Comparison of ENCODE assay signal across 15 cellular contexts in genomic region chr10:17059197-17059688, GRCh38.
A peak's percentile ranks its signal among the peaks of the same experiment; 100 is the strongest.
DNase-seq lines count a peak whose midpoint lies in the region; ATAC-seq and TF ChIP-seq lines count a peak whose summit lies in the region.
"Had no signal": no experiment of that assay in that cellular context is flagged by ENCODE, and none has a peak within 500 bp of the region (broad histone marks: within the 10 kb centered on the region; RNA-seq: fewer than 3 reads in every experiment).

No MANE protein-coding gene starts in this region.

- no peaks in the 10 kb centered on the region for H3K27me3 ChIP-seq in Panc1 (ENCODE audit: control insufficient read depth, insufficient read depth, low read length)
- no peaks in the 10 kb centered on the region for H3K27me3 ChIP-seq in osteoblast (ENCODE audit: insufficient read depth, low read length)
- H3K27me3 ChIP-seq in neuronal stem cell (ENCODE audit: control insufficient read depth in 3 of 3, insufficient read depth in 3 of 3, low read depth in 1 of 3, low read length in 3 of 3): no peaks in the 10 kb centered on the region
- H3K27me3 ChIP-seq: cardiac muscle cell, foreskin keratinocyte, ovary had no signal

- H3K27ac Mint-ChIP-seq in immature natural killer cell (no peak overlapping the region), progenitor cell of endocrine pancreas (no peak overlapping the region)
- H3K27ac Mint-ChIP-seq: stimulated activated naive CD8-positive, alpha-beta T cell treated with anti-CD3 and anti-CD28 coated beads, Interleukin-15, Interleukin-2, amounts not matched to agents 100 ng/mL and 50 ng/mL, for 24 hours had no signal

- POLR2A ChIA-PET in Panc1 (lab: Charles Lee): no interaction called here

- H3K4ac ChIP-seq in neuronal stem cell (ENCODE audit: low read length): no peak overlapping the region

- CTCF ChIA-PET in Panc1 (lab: Charles Lee): no interaction called here

- H3K36me3 Mint-ChIP-seq in immature natural killer cell (peaks cover 5 to 13% (median 10%) of the 10 kb centered on the region in 3 donors), progenitor cell of endocrine pancreas (ENCODE audit: insufficient read depth) (no peaks in the 10 kb centered on the region)

- H3K9me3 ChIP-seq in Panc1 (ENCODE audit: control insufficient read depth, insufficient read depth, low read depth, low read length) (peaks cover 18% of the 10 kb centered on the region; the same call in 1 of the 2 replicates), osteoblast (ENCODE audit: low read depth, low read length) (no peaks in the 10 kb centered on the region), neuronal stem cell (replicated peaks in 1 of 2; ENCODE audit: control insufficient read depth in 2 of 2, insufficient read depth in 1 of 2, low read depth in 1 of 2, low read length in 2 of 2) (no peaks in the 10 kb centered on the region)
- H3K9me3 ChIP-seq: ovary had no signal

- no peak overlapping the region for H2AK5ac ChIP-seq in neuronal stem cell (ENCODE audit: low read depth, low read length)

- H2BK12ac ChIP-seq in neuronal stem cell (ENCODE audit: low read length): no peak overlapping the region

- peak; percentile 63 for ATAC-seq in Panc1
- ATAC-seq: foreskin keratinocyte had no signal

- DNase-seq in EH (ENCODE audit: low read depth) (peak; percentile 94), Panc1 (ENCODE audit: low read depth, low spot score) (no peak), dedifferentiated amniotic fluid mesenchymal stem cell (ENCODE audit: extremely low spot score) (peak; percentile 88), osteoblast (ENCODE audit: insufficient read length, low spot score, missing footprints) (peak; percentile 32), immature natural killer cell (no peak), neuronal stem cell (ENCODE audit: low spot score) (no peak), foreskin melanocyte (no peak), progenitor cell of endocrine pancreas (ENCODE audit: low spot score, unreplicated experiment) (no peak)
- DNase-seq: DMS153; ovary; RPMI8226; stimulated activated CD4-positive, alpha-beta T cell treated with anti-CD3 and anti-CD28 coated beads, Interleukin-4, amount 100 ng/mL, for 1 hour had no signal

- H3K4me1 Mint-ChIP-seq in immature natural killer cell (no peaks in the 10 kb centered on the region), progenitor cell of endocrine pancreas (ENCODE audit: low read depth) (peaks cover 20% of the 10 kb centered on the region)

- H3K23ac ChIP-seq in neuronal stem cell (ENCODE audit: low read depth, low read length, poor library complexity): no peak overlapping the region

- H3K27ac ChIP-seq in Panc1 (ENCODE audit: low read length): peak overlapping the region; percentile 97
- peak overlapping the region; percentile 33 for H3K27ac ChIP-seq in osteoblast (ENCODE audit: low read depth, low read length)
- H3K27ac ChIP-seq in neuronal stem cell (replicated peaks; ENCODE audit: low read length): no peak overlapping the region
- H3K27ac ChIP-seq: cardiac muscle cell, foreskin keratinocyte had no signal

- H3K4me2 ChIP-seq in osteoblast (ENCODE audit: insufficient read depth, low read length) (peak overlapping the region; percentile 36), neuronal stem cell (ENCODE audit: insufficient read depth, low read length, poor library complexity, severe bottlenecking) (no peak overlapping the region)

- H2AFZ ChIP-seq in osteoblast (ENCODE audit: low read length): no peak overlapping the region
- no peak overlapping the region for H2AFZ ChIP-seq in neuronal stem cell (ENCODE audit: low read length)

- no peak overlapping the region for H3K14ac ChIP-seq in neuronal stem cell (ENCODE audit: low read length)

- H3K4me1 ChIP-seq in Panc1 (ENCODE audit: control insufficient read depth, insufficient read depth, low read length) (peaks cover 33% of the 10 kb centered on the region), osteoblast (ENCODE audit: insufficient read depth, low read length) (peaks cover 55% of the 10 kb centered on the region), neuronal stem cell (ENCODE audit: control insufficient read depth in 2 of 2, insufficient read depth in 1 of 2, low read depth in 1 of 2, low read length in 2 of 2) (peaks cover 0 to 11% of the 10 kb centered on the region in 2 donors)

- peaks cover 0 to 2% (median 0%) of the 10 kb centered on the region in 3 donors for H3K27me3 Mint-ChIP-seq in immature natural killer cell (ENCODE audit: low read depth in 3 of 3)
- no peaks in the 10 kb centered on the region for H3K27me3 Mint-ChIP-seq in progenitor cell of endocrine pancreas
- H3K27me3 Mint-ChIP-seq: stimulated activated naive CD8-positive, alpha-beta T cell treated with anti-CD3 and anti-CD28 coated beads, Interleukin-15, Interleukin-2, amounts not matched to agents 100 ng/mL and 50 ng/mL, for 24 hours had no signal

- no peak overlapping the region for H2BK15ac ChIP-seq in neuronal stem cell (ENCODE audit: low read length)

- H3K79me2 ChIP-seq in osteoblast (ENCODE audit: insufficient read depth, low read length): no peaks in the 10 kb centered on the region

- no peak for TF ChIP-seq CTCF in Panc1 (IDR thresholded peaks at IDR 0.05)
- no peak for TF ChIP-seq CTCF in osteoblast (IDR thresholded peaks at IDR 0.05; ENCODE audit: extremely low read depth, low read depth, low read length)
- TF ChIP-seq CTCF in progenitor cell of endocrine pancreas (IDR thresholded peaks at IDR 0.05; ENCODE audit: unreplicated experiment): no peak

- no peak overlapping the region for H3K4me3 Mint-ChIP-seq in immature natural killer cell
- no peak overlapping the region for H3K4me3 Mint-ChIP-seq in progenitor cell of endocrine pancreas (ENCODE audit: low read depth)
- H3K4me3 Mint-ChIP-seq: stimulated activated naive CD8-positive, alpha-beta T cell treated with anti-CD3 and anti-CD28 coated beads, Interleukin-15, Interleukin-2, amounts not matched to agents 100 ng/mL and 50 ng/mL, for 24 hours had no signal

- H3K4me3 ChIP-seq in Panc1 (ENCODE audit: low read depth in 2 of 2, low read length in 2 of 2) (no peak overlapping the region), osteoblast (ENCODE audit: insufficient read depth, low read length) (no peak overlapping the region), neuronal stem cell (ENCODE audit: low read length in 2 of 2) (no peak overlapping the region)
- H3K4me3 ChIP-seq: cardiac muscle cell, ovary had no signal

- no peak overlapping the region for H4K8ac ChIP-seq in neuronal stem cell (ENCODE audit: low read depth, low read length)

- no peak overlapping the region for H2BK5ac ChIP-seq in neuronal stem cell (ENCODE audit: low read length)

- no peak overlapping the region for H2BK120ac ChIP-seq in neuronal stem cell (ENCODE audit: low read depth, low read length)

- intact Hi-C loops in Panc1 (cut with micrococcal nuclease; ENCODE audit: unreplicated experiment): no loop called here

- H3K79me1 ChIP-seq in neuronal stem cell (ENCODE audit: low read depth, low read length): no peaks in the 10 kb centered on the region

- H3K9ac ChIP-seq in neuronal stem cell (ENCODE audit: low read depth, low read length, poor library complexity): no peak overlapping the region

- H4K20me1 ChIP-seq in osteoblast (ENCODE audit: insufficient read depth, low read length): no peaks in the 10 kb centered on the region

- in situ Hi-C loops in Panc1 (cut with HindIII; ENCODE audit: low pct_unique_long_range_greater_than_20kb, low sequenced_read_pairs): no loop called here

- H4K91ac ChIP-seq in neuronal stem cell (ENCODE audit: low read depth, low read length, poor library complexity): no peak overlapping the region

- BruUV-seq in Panc1 (replicated peaks; lab: Mats Ljungman, UMichigan): no TSS peak

- H3K36me3 ChIP-seq in Panc1 (ENCODE audit: control insufficient read depth, insufficient read depth, low read length) (no peaks in the 10 kb centered on the region), osteoblast (ENCODE audit: insufficient read depth, low read length) (no peaks in the 10 kb centered on the region), neuronal stem cell (replicated peaks in 1 of 2; ENCODE audit: control insufficient read depth in 2 of 2, insufficient read depth in 2 of 2, low read length in 2 of 2) (no peaks in the 10 kb centered on the region)
- H3K36me3 ChIP-seq: cardiac muscle cell, ovary had no signal

- no peaks in the 10 kb centered on the region for H3K9me3 Mint-ChIP-seq in immature natural killer cell
- no peaks in the 10 kb centered on the region for H3K9me3 Mint-ChIP-seq in progenitor cell of endocrine pancreas (ENCODE audit: low read depth)
- H3K9me3 Mint-ChIP-seq: stimulated activated naive CD8-positive, alpha-beta T cell treated with anti-CD3 and anti-CD28 coated beads, Interleukin-15, Interleukin-2, amounts not matched to agents 100 ng/mL and 50 ng/mL, for 24 hours had no signal

- no peak overlapping the region for H3K18ac ChIP-seq in neuronal stem cell (ENCODE audit: low read length)

Comparison
In these comparisons a context has a peak if more than half of its experiments do, and no peak if none do; other contexts are left out.
1. DNase-seq: peak in EH (single experiment), dedifferentiated amniotic fluid mesenchymal stem cell (single experiment) and osteoblast (single experiment); none in Panc1 (single experiment), immature natural killer cell (0 of 3), neuronal stem cell (single experiment), foreskin melanocyte (single experiment) and progenitor cell of endocrine pancreas (single experiment).